In genomic region chr16:66511615-66512500, GRCh38 we compare ENCODE assay signal across 8 cellular contexts. TPM values are rescaled to one million over a fixed set of nuclear protein-coding genes. Genes with fewer than 3 reads are reported as not detected.
DNase-seq lines count a peak whose midpoint lies in the region; ATAC-seq and TF ChIP-seq lines count a peak whose summit lies in the region.

No MANE protein-coding gene starts in this region.

- no peak for TF ChIP-seq CTCF in thoracic aorta (IDR thresholded peaks at IDR 0.05)
- no peak for TF ChIP-seq CTCF in GM20000 (IDR thresholded peaks at IDR 0.05; ENCODE audit: extremely low read depth, missing control alignments)

- DNase-seq in amniotic epithelial cell (ENCODE audit: low read depth) (peak; percentile 69), iPS DF 19.7 (ENCODE audit: low read depth, low spot score) (peak; percentile 57), thoracic aorta (ENCODE audit: low spot score) (no peak), GM20000 (ENCODE audit: low spot score) (no peak), SKM-1 (lab: John Stamatoyannopoulos, UW; ENCODE audit: unreplicated experiment) (no peak)
- DNase-seq in stimulated activated CD4-positive, alpha-beta T cell treated with anti-CD3 and anti-CD28 coated beads, Interleukin-1b, Interleukin-23, amount 100 ng/mL, for 48 hours, result no peak

- ATAC-seq in thoracic aorta (ENCODE audit: insufficient number of reproducible peaks, low FRiP score, low read depth), result no peak
- no peak for ATAC-seq in GM18858 (IDR thresholded peaks at IDR 0.05; ENCODE audit: unreplicated experiment)

- H3K27ac ChIP-seq in HUES48 (ENCODE audit: low read depth, low read length), result peak overlapping the region; percentile 93
- H3K27ac ChIP-seq in thoracic aorta, result peak overlapping the region; percentile 83 to 94

- H3K36me3 ChIP-seq in HUES48 (ENCODE audit: control insufficient read depth, insufficient read depth, low read length) (no peaks in the 10 kb centered on the region), thoracic aorta (no peaks in the 10 kb centered on the region)

- H3K27me3 ChIP-seq in HUES48 (ENCODE audit: control insufficient read depth, insufficient read depth, low read length) (no peaks in the 10 kb centered on the region), thoracic aorta (replicated peaks; ENCODE audit: insufficient read depth) (no peaks in the 10 kb centered on the region)

- H3K9ac ChIP-seq in HUES48 (ENCODE audit: low read depth, low read length), result peak overlapping the region; percentile 33; the same call in 1 of the 2 replicates

- H3K4me1 ChIP-seq in HUES48 (ENCODE audit: control insufficient read depth, insufficient read depth, low read length), result peaks cover 34% of the 10 kb centered on the region
- peaks cover 66 to 91% of the 10 kb centered on the region in 2 donors for H3K4me1 ChIP-seq in thoracic aorta (ENCODE audit: control insufficient read depth in 1 of 2, low read depth in 2 of 2)

- H3K4me3 ChIP-seq in HUES48 (ENCODE audit: low read depth, low read length) (no peak overlapping the region), thoracic aorta (peak overlapping the region; percentile 24)

- H3K9me3 ChIP-seq in HUES48 (ENCODE audit: control insufficient read depth, insufficient read depth, low read length) (no peaks in the 10 kb centered on the region), thoracic aorta (no peaks in the 10 kb centered on the region)

RNA-seq across cellular contexts. Expression of gene TK2, which starts 38.1 kb away (rescaled TPM):
- 10 to 100 TPM; 41.7 to 55.5 TPM for total RNA-seq in thoracic aorta

RNA-seq across cellular contexts. Expression of gene CKLF, which starts 40.5 kb away (rescaled TPM):
- 10 to 100 TPM; 23.4 to 39.8 TPM for total RNA-seq in thoracic aorta

RNA-seq across cellular contexts. Expression of gene CMTM1, which starts 54.4 kb away (rescaled TPM):
- total RNA-seq in thoracic aorta, result 1 to 10 TPM in 1 of 2 donors, under 1 TPM in 1; 0.81 to 7.5 TPM

Comparison
In these comparisons a context has a peak if more than half of its experiments do, and no peak if none do; other contexts are left out.
1. DNase-seq: peak in amniotic epithelial cell (single experiment) and iPS DF 19.7 (single experiment); none in thoracic aorta (single experiment), GM20000 (single experiment), SKM-1 (single experiment) and stimulated activated CD4-positive, alpha-beta T cell treated with anti-CD3 and anti-CD28 coated beads, Interleukin-1b, Interleukin-23, amount 100 ng/mL, for 48 hours (single experiment).